In genomic region chr15:33068007-33068441, GRCh38 we compare ENCODE assay signal across 8 cellular contexts.
A peak's percentile ranks its signal among the peaks of the same experiment; 100 is the strongest.
DNase-seq lines count a peak whose midpoint lies in the region; ATAC-seq lines count a peak whose summit lies in the region.

No MANE protein-coding gene starts in this region.

- peak overlapping the region; percentile 33 for H3K4me3 Mint-ChIP-seq in activated T-helper 2 cell treated with anti-CD3 and anti-CD28 coated beads, Interferon-gamma antibody, Interleukin-2, Interleukin-4, amounts not matched to agents 10 μg/mL and 5 μg/mL and 100 μg/mL, durations not matched to agents 14 hours and 24 hours and 36 hours (ENCODE audit: low read depth)

- H3K4me1 Mint-ChIP-seq in activated T-helper 2 cell treated with anti-CD3 and anti-CD28 coated beads, Interferon-gamma antibody, Interleukin-2, Interleukin-4, amounts not matched to agents 10 μg/mL and 5 μg/mL and 100 μg/mL, durations not matched to agents 14 hours and 24 hours and 36 hours (ENCODE audit: low read depth), result peaks cover 10% of the 10 kb centered on the region

- ATAC-seq in stimulated activated naive CD8-positive, alpha-beta T cell treated with anti-CD3 and anti-CD28 coated beads, Interleukin-15, Interleukin-2, amounts not matched to agents 100 U/mL and 50 U/mL, for 24 hours, result peak; percentile 46
- ATAC-seq in GM21390 (IDR thresholded peaks at IDR 0.05; ENCODE audit: unreplicated experiment), result no peak

- peaks cover 29% of the 10 kb centered on the region for H3K27me3 Mint-ChIP-seq in activated T-helper 2 cell treated with anti-CD3 and anti-CD28 coated beads, Interferon-gamma antibody, Interleukin-2, Interleukin-4, amounts not matched to agents 10 μg/mL and 5 μg/mL and 100 μg/mL, durations not matched to agents 14 hours and 24 hours and 36 hours (ENCODE audit: low read depth)

- DNase-seq in GM03348 (ENCODE audit: low spot score), result peak; percentile 77
- peak; percentile 90 for DNase-seq in LoVo (ENCODE audit: low spot score)
- DNase-seq in activated T-helper 2 cell treated with anti-CD3 and anti-CD28 coated beads, Interferon-gamma antibody, Interleukin-2, Interleukin-4, amounts not matched to agents 10 μg/mL and 5 μg/mL and 100 μg/mL, durations not matched to agents 14 hours and 24 hours and 36 hours (ENCODE audit: low spot score), result no peak
- DNase-seq in iPS-NIHi7 (ENCODE audit: extremely low spot score), result peak; percentile 68
- peak; percentile 16 for DNase-seq in stimulated activated naive CD8-positive, alpha-beta T cell treated with anti-CD3 and anti-CD28 coated beads, Interleukin-15, Interleukin-2, amounts not matched to agents 100 U/mL and 50 U/mL, for 24 hours
- DNase-seq in activated CD4-positive, CD25-positive, alpha-beta regulatory T cell (lab: John Stamatoyannopoulos, UW), result no peak
- no peak for DNase-seq in OCI-M2 (lab: John Stamatoyannopoulos, UW; ENCODE audit: unreplicated experiment)

- H3K36me3 Mint-ChIP-seq in activated T-helper 2 cell treated with anti-CD3 and anti-CD28 coated beads, Interferon-gamma antibody, Interleukin-2, Interleukin-4, amounts not matched to agents 10 μg/mL and 5 μg/mL and 100 μg/mL, durations not matched to agents 14 hours and 24 hours and 36 hours (ENCODE audit: low read depth), result no peaks in the 10 kb centered on the region

- no peak overlapping the region for H3K27ac Mint-ChIP-seq in activated T-helper 2 cell treated with anti-CD3 and anti-CD28 coated beads, Interferon-gamma antibody, Interleukin-2, Interleukin-4, amounts not matched to agents 10 μg/mL and 5 μg/mL and 100 μg/mL, durations not matched to agents 14 hours and 24 hours and 36 hours

- no peaks in the 10 kb centered on the region for H3K9me3 Mint-ChIP-seq in activated T-helper 2 cell treated with anti-CD3 and anti-CD28 coated beads, Interferon-gamma antibody, Interleukin-2, Interleukin-4, amounts not matched to agents 10 μg/mL and 5 μg/mL and 100 μg/mL, durations not matched to agents 14 hours and 24 hours and 36 hours

- intact Hi-C loops in activated T-helper 2 cell treated with anti-CD3 and anti-CD28 coated beads, Interferon-gamma antibody, Interleukin-2, Interleukin-4, amounts not matched to agents 10 μg/mL and 5 μg/mL and 100 μg/mL, durations not matched to agents 14 hours and 24 hours and 36 hours (cut with micrococcal nuclease), result no loop called here

Comparison
In these comparisons a context has a peak if more than half of its experiments do, and no peak if none do; other contexts are left out.
1. DNase-seq: peak in GM03348 (single experiment), LoVo (single experiment), iPS-NIHi7 (single experiment) and stimulated activated naive CD8-positive, alpha-beta T cell treated with anti-CD3 and anti-CD28 coated beads, Interleukin-15, Interleukin-2, amounts not matched to agents 100 U/mL and 50 U/mL, for 24 hours (single experiment); none in activated T-helper 2 cell treated with anti-CD3 and anti-CD28 coated beads, Interferon-gamma antibody, Interleukin-2, Interleukin-4, amounts not matched to agents 10 μg/mL and 5 μg/mL and 100 μg/mL, durations not matched to agents 14 hours and 24 hours and 36 hours (single experiment), activated CD4-positive, CD25-positive, alpha-beta regulatory T cell (0 of 4) and OCI-M2 (single experiment).